In genomic region chr16:53912155-53912554, GRCh38 we compare ENCODE assay signal across 1 cellular context.
TF ChIP-seq lines count a peak whose summit lies in the region.

No MANE protein-coding gene starts in this region.

TF ChIP-seq in IMR-90, 13 proteins besides CTCF, POLR2A, EP300 and RAD21 (continued from another document):
- no peak for TF ChIP-seq SMC3 (IDR thresholded peaks at IDR 0.05; ENCODE audit: low read depth, low read length)
